18 cellular contexts compared by ENCODE assay signal in genomic region chr3:64867204-64867603, GRCh38.
"Had no signal": no experiment of that assay in that cellular context is flagged by ENCODE, and none has a peak within 500 bp of the region (broad histone marks: within the 10 kb centered on the region; RNA-seq: fewer than 3 reads in every experiment).

No MANE protein-coding gene starts in this region.

- H3K4me1 ChIP-seq: foreskin keratinocyte had no signal

- H3K27me3 Mint-ChIP-seq: central memory CD8-positive, alpha-beta T cell; effector memory CD8-positive, alpha-beta T cell; memory B cell; natural killer cell treated with Interleukin-12 subunit alpha and Interleukin-12 subunit beta and Interleukin-15 and Interleukin-18, amount 100 ng/mL, for 72 hours; type B pancreatic cell had no signal

- H3K9me3 Mint-ChIP-seq: effector memory CD8-positive, alpha-beta T cell; memory B cell; natural killer cell treated with Interleukin-12 subunit alpha and Interleukin-12 subunit beta and Interleukin-15 and Interleukin-18, amount 100 ng/mL, for 72 hours had no signal

- H3K36me3 ChIP-seq: lower lobe of right lung, neutrophil had no signal

- FAIRE-seq: kidney, urothelium cell line had no signal

- H3K4me1 Mint-ChIP-seq: central memory CD8-positive, alpha-beta T cell; memory B cell had no signal

- H3K27ac ChIP-seq: foreskin keratinocyte, lower lobe of right lung, neutrophil, skin epidermis, stomach had no signal

- DNase-seq: effector memory CD8-positive, alpha-beta T cell; erythroblast; foreskin keratinocyte; kidney; lower lobe of right lung; posterior cingulate gyrus; stimulated activated CD4-positive, alpha-beta T cell treated with anti-CD3 and anti-CD28 coated beads, Interleukin-12 subunit alpha, Interleukin-12 subunit beta, amount 100 ng/mL, for 4 hours; stimulated activated naive CD4-positive, alpha-beta T cell; stomach; substantia nigra had no signal

- H3K4me3 ChIP-seq: lower lobe of right lung, skin epidermis, stomach had no signal

- H3K9me3 ChIP-seq: lower lobe of right lung, neutrophil had no signal

- H3K4me3 Mint-ChIP-seq: central memory CD8-positive, alpha-beta T cell; effector memory CD8-positive, alpha-beta T cell; memory B cell; mesothelial cell of epicardium; natural killer cell treated with Interleukin-12 subunit alpha and Interleukin-12 subunit beta and Interleukin-15 and Interleukin-18, amount 100 ng/mL, for 72 hours; type B pancreatic cell had no signal

- H3K36me3 Mint-ChIP-seq: memory B cell had no signal

- H3K27me3 ChIP-seq: foreskin keratinocyte, neutrophil, stomach had no signal

- H3K27ac Mint-ChIP-seq: effector memory CD8-positive, alpha-beta T cell; memory B cell; mesothelial cell of epicardium; natural killer cell treated with Interleukin-12 subunit alpha and Interleukin-12 subunit beta and Interleukin-15 and Interleukin-18, amount 100 ng/mL, for 72 hours; type B pancreatic cell had no signal
